In genomic region chr1:94186946-94187345, GRCh38 we compare ENCODE assay signal across 26 cellular contexts. TPM values are rescaled to one million over a fixed set of nuclear protein-coding genes. Genes with fewer than 3 reads are reported as not detected.
"Had no signal": no experiment of that assay in that cellular context is flagged by ENCODE, and none has a peak within 500 bp of the region (broad histone marks: within the 10 kb centered on the region; RNA-seq: fewer than 3 reads in every experiment).

No MANE protein-coding gene starts in this region.

- DNase-seq: activated CD4-positive, alpha-beta T cell treated with anti-CD3 and anti-CD28 coated beads for 48 hours; activated CD4-positive, alpha-beta T cell treated with anti-CD3 and anti-CD28 coated beads, Interleukin-2, amount 50 U/mL, for 48 hours; activated CD4-positive, CD25-positive, alpha-beta regulatory T cell treated with anti-CD3 and anti-CD28 coated beads, Interleukin-2, amount 50 U/mL, for 72 hours; activated CD8-positive, alpha-beta memory T cell treated with anti-CD3 and anti-CD28 coated beads, Interleukin-2, amount 10 ng/mL, durations not matched to agents 7 days and 5 days; activated effector memory CD4-positive, alpha-beta T cell treated with anti-CD3 and anti-CD28 coated beads, Interleukin-2, amount 50 U/mL, for 16 hours; activated naive CD4-positive, alpha-beta T cell treated with Interleukin-2 at 50 U/mL for 16 hours; activated naive CD8-positive, alpha-beta T cell treated with anti-CD3 and anti-CD28 coated beads, Interleukin-2, amount 50 U/mL, for 24 hours; activated T-cell treated with anti-CD3 and anti-CD28 coated beads, Interleukin-2, amount 50 U/mL, for 4 hours; amniotic stem cell; MG63; MV-4-11; NCI-H1092 treated with DMSO at 0.1 percent for 48 hours; NCI-H1417 treated with DMSO at 0.1 percent for 48 hours; NCI-H1694; NCI-H2029; NCI-H345; NCI-H510A; NCI-H526 treated with DMSO at 0.1 percent for 48 hours; NCI-H82; NK-92 treated with Interleukin-12 subunit alpha and Interleukin-12 subunit beta, amount 100 ng/mL, for 24 hours; OCI-M1; SHP77 treated with DMSO at 0.1 percent for 48 hours had no signal

- ATAC-seq: activated CD8-positive, alpha-beta memory T cell treated with anti-CD3 and anti-CD28 coated beads, Interleukin-2, amount 10 ng/mL, durations not matched to agents 7 days and 5 days; activated naive CD4-positive, alpha-beta T cell treated with anti-CD3 and anti-CD28 coated beads, Interleukin-2, amount 50 U/mL, for 72 hours; activated naive CD8-positive, alpha-beta T cell treated with anti-CD3 and anti-CD28 coated beads, Interleukin-2, amount 50 U/mL, for 24 hours; activated T-cell treated with anti-CD3 and anti-CD28 coated beads, Interleukin-2, amount 50 U/mL, for 4 hours had no signal

- H3K27me3 ChIP-seq: MG63 had no signal

- H3K4me3 ChIP-seq: MG63 had no signal

- H3K9me3 ChIP-seq: MG63 had no signal

- H3K27ac ChIP-seq: KMS-11 had no signal

- H3K9ac ChIP-seq: KMS-11 had no signal

- H3K4me2 ChIP-seq: KMS-11 had no signal

- FAIRE-seq: astrocyte, RCC 7860 had no signal

RNA-seq across cellular contexts. Expression of gene ARHGAP29, which starts 50.4 kb away (rescaled TPM):
- total RNA-seq: activated CD8-positive, alpha-beta memory T cell treated with anti-CD3 and anti-CD28 coated beads, Interleukin-2, amount 10 ng/mL, durations not matched to agents 7 days and 5 days had no signal
